Comparison of ENCODE assay signal across 1 cellular context in the genomic region with DNA sequence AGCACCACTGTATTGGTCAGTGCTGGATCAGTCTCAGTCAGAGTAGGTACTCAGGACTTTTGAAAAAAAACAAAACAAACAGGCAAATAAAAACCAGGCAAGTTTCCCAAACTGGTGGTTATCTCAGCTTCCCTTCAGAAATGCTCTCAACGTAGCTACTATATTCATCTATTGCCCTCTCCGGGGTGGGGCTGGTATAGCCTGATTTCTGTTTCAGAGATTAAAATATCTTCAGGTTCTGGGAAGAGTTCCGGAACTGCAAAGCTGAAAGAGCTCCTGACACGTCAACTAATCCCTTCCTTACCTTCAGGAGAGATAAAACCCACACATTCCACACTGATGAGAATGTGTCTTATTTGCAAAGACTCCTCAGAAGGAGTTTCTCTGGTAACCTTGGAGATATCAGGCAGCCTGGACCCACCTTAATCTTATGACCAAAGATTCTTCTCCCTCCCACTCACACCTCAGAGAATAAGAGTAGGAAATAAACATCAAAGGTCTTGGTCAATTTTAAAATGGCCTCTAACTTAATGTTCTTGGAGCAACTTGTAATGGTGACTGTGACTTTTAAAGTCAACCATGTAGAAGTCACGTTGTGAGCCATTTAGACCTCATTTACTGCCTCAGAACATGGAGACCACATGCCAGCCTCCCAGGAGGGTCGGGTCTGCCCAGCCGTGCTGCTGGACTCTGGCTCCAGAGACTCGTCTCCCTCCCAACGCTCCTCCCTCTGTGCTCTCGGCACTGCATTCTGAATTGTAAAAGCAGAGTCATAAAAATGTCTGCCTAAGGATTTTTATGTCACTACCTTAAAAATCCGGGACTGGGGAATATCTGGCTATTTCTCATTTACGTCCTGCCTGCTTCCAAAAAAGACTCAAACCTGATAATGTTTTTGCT.
TF ChIP-seq lines count a peak whose summit lies in the region.

No MANE protein-coding gene starts in this region.

TF ChIP-seq in endothelial cell of umbilical vein, 7 proteins besides CTCF, POLR2A, EP300 and RAD21 (continued from another document):
- TF ChIP-seq, protein P1, sequence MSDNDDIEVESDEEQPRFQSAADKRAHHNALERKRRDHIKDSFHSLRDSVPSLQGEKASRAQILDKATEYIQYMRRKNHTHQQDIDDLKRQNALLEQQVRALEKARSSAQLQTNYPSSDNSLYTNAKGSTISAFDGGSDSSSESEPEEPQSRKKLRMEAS (IDR thresholded peaks at IDR 0.05; ENCODE audit: insufficient read depth, insufficient read length): no peak
- TF ChIP-seq MYC (IDR thresholded peaks at IDR 0.05; ENCODE audit: low read depth, low read length) (no peak), FOS (IDR thresholded peaks at IDR 0.05; ENCODE audit: borderline replicate concordance, insufficient read depth, low read length) (no peak)
TF ChIP-seq in endothelial cell of umbilical vein: peak in this region for 0.
